In genomic region chr11:75813622-75814039, GRCh38 we compare ENCODE assay signal across 1 cellular context.
TF ChIP-seq lines count a peak whose summit lies in the region.

No MANE protein-coding gene starts in this region.

TF ChIP-seq in K562, 482 proteins besides CTCF, POLR2A, EP300 and RAD21 (continues in another document):
- peak; percentile 91 for TF ChIP-seq FOSL1 (tag; conservative IDR thresholded peaks at IDR 0.05)
- no peak for TF ChIP-seq IRF1 (CRISPR knock-in tag; IDR thresholded peaks at IDR 0.05; ENCODE audit: borderline replicate concordance)
- TF ChIP-seq ZC3H11A (IDR thresholded peaks at IDR 0.05; ENCODE audit: low read depth, low read length), result no peak
- peak; percentile 44; the same call in 1 of the 2 replicates for TF ChIP-seq MTA1 (IDR thresholded peaks at IDR 0.05; ENCODE audit: borderline replicate concordance)
- TF ChIP-seq CSDE1 (IDR thresholded peaks at IDR 0.05), result no peak
- TF ChIP-seq SRSF7 (optimal IDR thresholded peaks at IDR 0.05; ENCODE audit: low read depth, low read length), result no peak
- TF ChIP-seq ZNF57 (CRISPR knock-in tag; IDR thresholded peaks at IDR 0.05), result no peak
- TF ChIP-seq CBFA2T3 (IDR thresholded peaks at IDR 0.05), result no peak
- no peak for TF ChIP-seq STAT5B (CRISPR knock-in tag; IDR thresholded peaks at IDR 0.05)
- no peak for TF ChIP-seq SMARCC2 (IDR thresholded peaks at IDR 0.05; ENCODE audit: low read depth)
- no peak for TF ChIP-seq ZNF133 (CRISPR knock-in tag; IDR thresholded peaks at IDR 0.05)
- TF ChIP-seq MCM7 (IDR thresholded peaks at IDR 0.05), result no peak
- no peak for TF ChIP-seq OTX1 (CRISPR knock-in tag; IDR thresholded peaks at IDR 0.05)
- TF ChIP-seq SMARCA4 (IDR thresholded peaks at IDR 0.05), result peak; percentile 66
- peak; percentile 98 for TF ChIP-seq SMARCA5 (IDR thresholded peaks at IDR 0.05)
- TF ChIP-seq RNF2 (IDR thresholded peaks at IDR 0.05), result no peak
- peak; percentile 82; the same call in 1 of the 2 replicates for TF ChIP-seq JUN (IDR thresholded peaks at IDR 0.05; ENCODE audit: borderline replicate concordance, low read depth, low read length)
- no peak for TF ChIP-seq JUN (CRISPR knock-in tag; IDR thresholded peaks at IDR 0.05; ENCODE audit: borderline replicate concordance)
- no peak for TF ChIP-seq MEF2D (tag; conservative IDR thresholded peaks at IDR 0.05; ENCODE audit: low read depth)
- no peak for TF ChIP-seq BDP1 (IDR thresholded peaks at IDR 0.05; ENCODE audit: insufficient read depth, insufficient read length)
- no peak for TF ChIP-seq ZNF77 (CRISPR knock-in tag; IDR thresholded peaks at IDR 0.05)
- TF ChIP-seq ZNF780A (CRISPR knock-in tag; IDR thresholded peaks at IDR 0.05), result no peak
- TF ChIP-seq CAMTA2 (CRISPR knock-in tag; conservative IDR thresholded peaks at IDR 0.05), result no peak
- peak in 1 of 2 experiments; percentile 36; a peak in 1 of 4 replicates for TF ChIP-seq FOXA3 (CRISPR knock-in tag; conservative IDR thresholded peaks at IDR 0.05 in 1 of 2, IDR thresholded peaks at IDR 0.05 in 1 of 2)
- peak; percentile 91 for TF ChIP-seq BCOR (IDR thresholded peaks at IDR 0.05)
- TF ChIP-seq ELF1 (tag; IDR thresholded peaks at IDR 0.05), result no peak
- TF ChIP-seq NBN (IDR thresholded peaks at IDR 0.05; ENCODE audit: low read depth), result peak; percentile 68; the same call in 1 of the 2 replicates
- TF ChIP-seq DIDO1 (tag; IDR thresholded peaks at IDR 0.05; ENCODE audit: low read depth), result no peak
- no peak for TF ChIP-seq NR2C2 (CRISPR knock-in tag; IDR thresholded peaks at IDR 0.05)
- TF ChIP-seq NR2C2 (tag; IDR thresholded peaks at IDR 0.05), result no peak
- no peak for TF ChIP-seq FOXO4 (CRISPR knock-in tag; IDR thresholded peaks at IDR 0.05)
- no peak for TF ChIP-seq CLOCK (CRISPR knock-in tag; IDR thresholded peaks at IDR 0.05; ENCODE audit: borderline replicate concordance)
- TF ChIP-seq ZNF518B (CRISPR knock-in tag; IDR thresholded peaks at IDR 0.05), result no peak
- peak; percentile 92 for TF ChIP-seq JUND (IDR thresholded peaks at IDR 0.05; ENCODE audit: borderline replicate concordance, low read depth, low read length)
- TF ChIP-seq JUND (tag; IDR thresholded peaks at IDR 0.05; ENCODE audit: borderline replicate concordance, low read depth, low read length), result peak; percentile 93
- TF ChIP-seq GTF2E2 (tag; IDR thresholded peaks at IDR 0.05), result no peak
- no peak for TF ChIP-seq POLR2B (IDR thresholded peaks at IDR 0.05; ENCODE audit: low read depth, partially characterized antibody)
- 0 out of 2 replicates have a peak, but pooled peaks have one; percentile 22 for TF ChIP-seq SOX6 (IDR thresholded peaks at IDR 0.05)
- no peak for TF ChIP-seq NFIX (CRISPR knock-in tag; IDR thresholded peaks at IDR 0.05; ENCODE audit: low read depth)
- no peak for TF ChIP-seq MTA3 (IDR thresholded peaks at IDR 0.05; ENCODE audit: borderline replicate concordance)
- no peak for TF ChIP-seq TEAD2 (tag; IDR thresholded peaks at IDR 0.05)
- no peak for TF ChIP-seq ZNF407 (IDR thresholded peaks at IDR 0.05; ENCODE audit: low read depth)
- TF ChIP-seq ARNT (IDR thresholded peaks at IDR 0.05), result peak in 1 of 2 experiments; percentile 38; a peak in 1 of 4 replicates
- TF ChIP-seq CHCHD3 (CRISPR knock-in tag; IDR thresholded peaks at IDR 0.05), result no peak
- TF ChIP-seq PRDM10 (IDR thresholded peaks at IDR 0.05; ENCODE audit: partially characterized antibody), result no peak
- TF ChIP-seq SMARCE1 (IDR thresholded peaks at IDR 0.05), result peak; percentile 84
